In genomic region chr1:151840421-151840820, GRCh38 we compare ENCODE assay signal across 1 cellular context.
TF ChIP-seq lines count a peak whose summit lies in the region.

No MANE protein-coding gene starts in this region.

TF ChIP-seq in GM12878, 131 proteins besides CTCF, POLR2A, EP300 and RAD21:
- TF ChIP-seq FOXM1 (IDR thresholded peaks at IDR 0.05; ENCODE audit: low read depth, low read length): no peak
- TF ChIP-seq KLF5 (IDR thresholded peaks at IDR 0.05; ENCODE audit: partially characterized antibody): no peak
- TF ChIP-seq TBL1XR1 (IDR thresholded peaks at IDR 0.05; ENCODE audit: low read depth, low read length): no peak
- no peak for TF ChIP-seq BRCA1 (IDR thresholded peaks at IDR 0.05; ENCODE audit: low read depth, low read length)
- TF ChIP-seq MAX (IDR thresholded peaks at IDR 0.05; ENCODE audit: low read depth, low read length): no peak
- TF ChIP-seq SUZ12 (IDR thresholded peaks at IDR 0.05; ENCODE audit: unreplicated experiment): no peak
- no peak for TF ChIP-seq TCF7 (IDR thresholded peaks at IDR 0.05; ENCODE audit: borderline replicate concordance)
- no peak for TF ChIP-seq CEBPZ (IDR thresholded peaks at IDR 0.05; ENCODE audit: low read depth, low read length)
- no peak for TF ChIP-seq PBX3 (IDR thresholded peaks at IDR 0.05; ENCODE audit: insufficient replicate concordance, low read depth, low read length)
- TF ChIP-seq NR2C2 (IDR thresholded peaks at IDR 0.05; ENCODE audit: borderline replicate concordance, control insufficient read depth, insufficient read length, low read depth): no peak
- no peak for TF ChIP-seq NR2C1 (IDR thresholded peaks at IDR 0.05)
- no peak for TF ChIP-seq ELK1 (IDR thresholded peaks at IDR 0.05; ENCODE audit: low read depth, low read length)
- TF ChIP-seq IRF3 (IDR thresholded peaks at IDR 0.05): no peak
- TF ChIP-seq RBBP5 (conservative IDR thresholded peaks at IDR 0.05): no peak
